In genomic region chr6:32255212-32256153, GRCh38 we compare ENCODE assay signal across 8 cellular contexts. TPM values are rescaled to one million over a fixed set of nuclear protein-coding genes. Genes with fewer than 3 reads are reported as not detected.
DNase-seq lines count a peak whose midpoint lies in the region; ATAC-seq and TF ChIP-seq lines count a peak whose summit lies in the region.

No MANE protein-coding gene starts in this region.

- H3K27ac ChIP-seq in CD8-positive, alpha-beta memory T cell (ENCODE audit: low read depth, low read length) = no peak overlapping the region
- H3K27ac ChIP-seq in heart right ventricle (peak overlapping the region; percentile 64 to 94 (median 84)), tibial nerve (peak overlapping the region; percentile 78 to 93 (median 86))

- ATAC-seq in heart right ventricle (peak; percentile 91 to 99 (median 98)), HG02763 (IDR thresholded peaks at IDR 0.05; ENCODE audit: unreplicated experiment) (no peak)

- peak; percentile 31 to 66 (median 35) for DNase-seq in CD8-positive, alpha-beta memory T cell
- DNase-seq in HFF-Myc (ENCODE audit: extremely low read depth, low read depth) = peak; percentile 91
- peak; percentile 53 for DNase-seq in SKM-1 treated with dmso at 0.1 percent for 144 hours (lab: John Stamatoyannopoulos, UW; ENCODE audit: unreplicated experiment)
- DNase-seq in adipocyte (ENCODE audit: low read depth) = peak; percentile 97
- peak; percentile 71 to 79 for DNase-seq in heart right ventricle
- DNase-seq in posterior vena cava (ENCODE audit: low spot score) = peak; percentile 92
- DNase-seq in tibial nerve (ENCODE audit: low spot score in 2 of 2) = peak; percentile 56 to 67

- 10 to 11% methylated on average over 30 of the region's 30 CpGs for WGBS in heart right ventricle, 2 donors
- 4 to 6% methylated on average over 30 of the region's 30 CpGs for WGBS in tibial nerve, 2 donors

- H3K27me3 Mint-ChIP-seq in CD8-positive, alpha-beta memory T cell = peaks cover 3 to 12% of the 10 kb centered on the region in 2 donors

- no peaks in the 10 kb centered on the region for H3K9me3 Mint-ChIP-seq in CD8-positive, alpha-beta memory T cell

- peak overlapping the region; percentile 32 for H3K4me3 ChIP-seq in CD8-positive, alpha-beta memory T cell (ENCODE audit: low read length)
- peak overlapping the region; percentile 34 for H3K4me3 ChIP-seq in HFF-Myc (replicated peaks; ENCODE audit: low read depth, low read length)
- peak overlapping the region; percentile 76 for H3K4me3 ChIP-seq in adipocyte (ENCODE audit: low read length)
- peak overlapping the region in 9 of 10 donors; percentile 11 to 48 (median 37) for H3K4me3 ChIP-seq in heart right ventricle
- H3K4me3 ChIP-seq in tibial nerve = peak overlapping the region; percentile 22 to 56 (median 40)

- H3K36me3 ChIP-seq in CD8-positive, alpha-beta memory T cell (ENCODE audit: insufficient read depth, low read length) = no peaks in the 10 kb centered on the region
- H3K36me3 ChIP-seq in adipocyte (ENCODE audit: control insufficient read depth, insufficient read depth, low read length, severe bottlenecking) = no peaks in the 10 kb centered on the region
- no peaks in the 10 kb centered on the region for H3K36me3 ChIP-seq in heart right ventricle
- no peaks in the 10 kb centered on the region for H3K36me3 ChIP-seq in tibial nerve

- peaks cover 0 to 4% (median 0%) of the 10 kb centered on the region in 3 donors for H3K36me3 Mint-ChIP-seq in CD8-positive, alpha-beta memory T cell

- POLR2A ChIA-PET in CD8-positive, alpha-beta memory T cell (lab: Charles Lee) = interaction anchor here (0.5 kb wide), 1 partner anchor 192 kb away, joined by 3 read pairs; no protein-coding TSS in a partner anchor

- peak; percentile 44 for TF ChIP-seq CTCF in HFF-Myc (IDR thresholded peaks at IDR 0.05; ENCODE audit: low read depth, low read length, missing control alignments)
- TF ChIP-seq CTCF in heart right ventricle (IDR thresholded peaks at IDR 0.05) = peak; percentile 40 to 90 (median 79)
- TF ChIP-seq CTCF in tibial nerve (IDR thresholded peaks at IDR 0.05) = peak; percentile 64 to 89 (median 84)

- TF ChIP-seq EP300 in tibial nerve (IDR thresholded peaks at IDR 0.05) = peak in 1 of 2 donors; percentile 82

- H3K27me3 ChIP-seq in CD8-positive, alpha-beta memory T cell (ENCODE audit: insufficient read depth, low read length, poor library complexity, severe bottlenecking) = no peaks in the 10 kb centered on the region
- H3K27me3 ChIP-seq in adipocyte (replicated peaks; ENCODE audit: control insufficient read depth, insufficient read depth, low read length) = no peaks in the 10 kb centered on the region
- peaks cover 0 to 10% (median 0%) of the 10 kb centered on the region in 7 donors for H3K27me3 ChIP-seq in heart right ventricle
- H3K27me3 ChIP-seq in tibial nerve = no peaks in the 10 kb centered on the region

- H3K9me3 ChIP-seq in CD8-positive, alpha-beta memory T cell (ENCODE audit: low read length) = no peaks in the 10 kb centered on the region
- no peaks in the 10 kb centered on the region for H3K9me3 ChIP-seq in adipocyte (ENCODE audit: control insufficient read depth, low read length)
- peaks cover 0 to 14% (median 0%) of the 10 kb centered on the region in 11 donors for H3K9me3 ChIP-seq in heart right ventricle
- H3K9me3 ChIP-seq in tibial nerve = no peaks in the 10 kb centered on the region

- H3K9ac ChIP-seq in adipocyte (ENCODE audit: low read length) = peak overlapping the region; percentile 73

- peak overlapping the region in 6 of 7 donors; percentile 55 to 82 (median 75) for H3K4me3 Mint-ChIP-seq in CD8-positive, alpha-beta memory T cell

- H3K27ac Mint-ChIP-seq in CD8-positive, alpha-beta memory T cell = peak overlapping the region in 7 of 8 donors; percentile 12 to 74 (median 43)

- TF ChIP-seq POLR2A in tibial nerve (IDR thresholded peaks at IDR 0.05) = no peak

- intact Hi-C loops in heart right ventricle (cut with DNase I) (loop anchor here in 2 of 10 donors (10.0 kb wide), 2 partner anchors 139 to 449 kb away; no protein-coding TSS in a partner anchor), posterior vena cava (cut with DNase I) (no loop called here)

- H3K4me1 Mint-ChIP-seq in CD8-positive, alpha-beta memory T cell = peaks cover 9 to 24% (median 17%) of the 10 kb centered on the region in 3 donors

- CTCF ChIA-PET in CD8-positive, alpha-beta memory T cell (lab: Charles Lee) = interaction anchor here (1.2 to 2.0 kb wide), 4 partner anchors 10 to 145 kb away, joined by 3 to 13 read pairs (median 8); no protein-coding TSS in a partner anchor

- H3K4me1 ChIP-seq in CD8-positive, alpha-beta memory T cell (ENCODE audit: insufficient read depth, low read length) = peaks cover 9% of the 10 kb centered on the region
- H3K4me1 ChIP-seq in adipocyte (ENCODE audit: control insufficient read depth, insufficient read depth, low read length) (peaks cover 6% of the 10 kb centered on the region), heart right ventricle (peaks cover 0 to 32% (median 10%) of the 10 kb centered on the region in 9 donors), tibial nerve (peaks cover 0 to 20% (median 6%) of the 10 kb centered on the region in 4 donors)

RNA-seq across cellular contexts. Expression of gene NOTCH4, which starts 31.6 kb away (rescaled TPM):
- total RNA-seq in CD8-positive, alpha-beta memory T cell = 1 to 10 TPM; 1.3 to 1.4 TPM
- 0.71 TPM for polyA plus RNA-seq in CD8-positive, alpha-beta memory T cell
- 10 to 100 TPM; 17.4 to 46.3 (median 23.3) TPM for total RNA-seq in heart right ventricle
- 100 to 1,000 TPM in 1 of 2 donors, 10 to 100 TPM in 1; 33.0 to 123 TPM for polyA plus RNA-seq in heart right ventricle
- total RNA-seq in posterior vena cava = 10 to 100 TPM; 17.3 to 24.1 TPM
- total RNA-seq in tibial nerve = 10 to 100 TPM; 22.4 to 50.2 (median 31.9) TPM

Comparison
In these comparisons a context has a peak if more than half of its experiments do, and no peak if none do; other contexts are left out.
1. DNase-seq: peak in every context shown above with its lines; median percentile 97 in adipocyte; 92 in posterior vena cava; 91 in HFF-Myc; 75 in heart right ventricle; 62 in tibial nerve; 53 in SKM-1 treated with dmso at 0.1 percent for 144 hours; 35 in CD8-positive, alpha-beta memory T cell.
2. RNA of gene NOTCH4, which starts 31.6 kb away (total RNA-seq): 22.4 to 50.2 TPM in tibial nerve, 17.3 to 24.1 TPM in posterior vena cava and 17.4 to 46.3 TPM in heart right ventricle; 1.3 to 1.4 TPM in CD8-positive, alpha-beta memory T cell; every median in the first group is over 4 times any median in the second.
3. Peak in every context shown above with its lines, with median percentiles within 50 percentile points of each other: H3K4me3 ChIP-seq and CTCF ChIP-seq.